11 cellular contexts compared by ENCODE assay signal in the genomic region with DNA sequence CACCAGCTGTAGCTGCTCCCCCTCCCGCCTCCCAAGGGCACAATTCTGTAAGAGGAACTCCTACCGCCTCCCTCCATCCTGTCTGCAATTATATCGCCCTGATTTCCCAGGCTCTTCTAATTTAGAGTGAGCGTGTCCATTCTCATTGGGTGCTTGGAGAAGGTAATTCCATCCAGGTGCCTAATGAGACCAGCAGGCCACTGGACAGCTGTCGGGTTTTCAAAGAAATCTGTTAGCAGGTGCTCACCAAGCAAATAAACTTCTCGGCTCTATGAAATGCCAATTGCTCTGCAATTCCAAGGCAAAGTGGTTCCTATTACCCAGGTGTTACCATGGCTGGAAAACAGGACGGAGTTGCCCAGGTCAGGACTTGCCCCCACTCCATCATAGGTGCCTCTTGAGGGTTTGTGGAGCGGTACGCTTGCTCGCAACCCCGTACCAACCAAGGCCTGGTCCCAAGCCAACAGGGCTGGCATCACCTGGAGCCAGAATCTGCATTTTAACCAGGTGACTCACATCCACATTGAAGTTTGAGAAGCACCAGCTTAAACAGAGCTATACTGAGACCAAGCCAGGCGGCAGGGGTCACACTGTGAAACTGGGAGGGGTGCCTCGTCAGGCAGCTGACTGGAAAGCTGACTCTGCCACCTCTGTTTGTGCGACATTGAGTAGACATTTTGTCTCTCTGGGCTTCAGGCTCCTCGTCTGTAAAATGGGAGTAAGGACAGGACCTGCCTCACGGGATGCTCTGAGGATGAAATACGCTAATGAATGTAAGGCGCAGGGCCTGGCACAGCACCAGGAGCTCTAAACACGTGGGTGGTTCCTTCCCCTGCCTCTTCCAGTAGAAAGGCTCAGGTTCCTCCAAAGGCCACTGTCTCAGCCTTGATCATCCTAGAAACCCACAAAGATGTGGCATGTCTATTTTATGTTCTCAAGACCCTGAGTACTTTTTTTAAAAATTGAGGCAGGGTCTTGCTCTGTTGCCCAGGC. TPM values are rescaled to one million over a fixed set of nuclear protein-coding genes. Genes with fewer than 3 reads are reported as not detected.
DNase-seq lines count a peak whose midpoint lies in the region; ATAC-seq and TF ChIP-seq lines count a peak whose summit lies in the region.
"Had no signal": no experiment of that assay in that cellular context is flagged by ENCODE, and none has a peak within 500 bp of the region (broad histone marks: within the 10 kb centered on the region; RNA-seq: fewer than 3 reads in every experiment).

No MANE protein-coding gene starts in this region.

- peak overlapping the region; percentile 1 for H3K27ac ChIP-seq in CD4-positive, alpha-beta T cell (ENCODE audit: low read depth, low read length)
- H3K27ac ChIP-seq in ascending aorta, result no peak overlapping the region
- H3K27ac ChIP-seq: right lobe of liver, suprapubic skin had no signal

- H3K4me3 ChIP-seq in fibroblast of mammary gland (ENCODE audit: control insufficient read depth, low read depth, low read length), result no peak overlapping the region
- no peak overlapping the region for H3K4me3 ChIP-seq in ascending aorta
- H3K4me3 ChIP-seq: right lobe of liver, suprapubic skin had no signal

- H3K27ac Mint-ChIP-seq in CD4-positive, alpha-beta T cell, result peak overlapping the region; percentile 56
- H3K27ac Mint-ChIP-seq in stimulated activated naive CD8-positive, alpha-beta T cell treated with anti-CD3 and anti-CD28 coated beads, Interleukin-15, amount 100 ng/mL, for 72 hours, result peak overlapping the region in 1 of 2 donors; percentile 77

- no peak overlapping the region for H3K4me3 Mint-ChIP-seq in CD4-positive, alpha-beta T cell
- no peak overlapping the region for H3K4me3 Mint-ChIP-seq in stimulated activated naive CD8-positive, alpha-beta T cell treated with anti-CD3 and anti-CD28 coated beads, Interleukin-15, amount 100 ng/mL, for 72 hours

- H3K36me3 ChIP-seq in ascending aorta, result no peaks in the 10 kb centered on the region
- H3K36me3 ChIP-seq: right lobe of liver, suprapubic skin had no signal

- no peak for ATAC-seq in CD4-positive, alpha-beta T cell (ENCODE audit: poor library complexity)
- no peak for ATAC-seq in stimulated activated naive CD8-positive, alpha-beta T cell treated with anti-CD3 and anti-CD28 coated beads, Interleukin-15, amount 100 ng/mL, for 72 hours

- no peaks in the 10 kb centered on the region for H3K4me1 ChIP-seq in ascending aorta
- H3K4me1 ChIP-seq: right lobe of liver, suprapubic skin had no signal

- no peaks in the 10 kb centered on the region for H3K9me3 ChIP-seq in CD4-positive, alpha-beta T cell (ENCODE audit: control insufficient read depth, low read length)
- H3K9me3 ChIP-seq in ascending aorta, result no peaks in the 10 kb centered on the region
- H3K9me3 ChIP-seq: right lobe of liver, suprapubic skin had no signal

- no peaks in the 10 kb centered on the region for H3K27me3 ChIP-seq in CD4-positive, alpha-beta T cell (ENCODE audit: control insufficient read depth, insufficient read depth, low read length)
- H3K27me3 ChIP-seq in ascending aorta, result no peaks in the 10 kb centered on the region
- H3K27me3 ChIP-seq: right lobe of liver, suprapubic skin had no signal

- H3K27me3 Mint-ChIP-seq in CD4-positive, alpha-beta T cell, result no peaks in the 10 kb centered on the region
- no peaks in the 10 kb centered on the region for H3K27me3 Mint-ChIP-seq in stimulated activated naive CD8-positive, alpha-beta T cell treated with anti-CD3 and anti-CD28 coated beads, Interleukin-15, amount 100 ng/mL, for 72 hours

- no peak for TF ChIP-seq CTCF in CD4-positive, alpha-beta T cell (IDR thresholded peaks at IDR 0.05)
- TF ChIP-seq CTCF in fibroblast of mammary gland (conservative IDR thresholded peaks at IDR 0.05; ENCODE audit: control insufficient read depth, insufficient read depth, low read depth, low read length), result no peak
- no peak for TF ChIP-seq CTCF in ascending aorta (IDR thresholded peaks at IDR 0.05)

- CTCF ChIA-PET in CD4-positive, alpha-beta T cell (lab: Charles Lee), result interaction anchor here (1.2 to 3.0 kb wide), 2 partner anchors 9 to 101 kb away, joined by 3 to 12 read pairs; no protein-coding TSS in a partner anchor

- no peak for DNase-seq in CD4-positive, alpha-beta T cell
- DNase-seq in NCI-H1105 (lab: John Stamatoyannopoulos, UW), result peak; percentile 97
- DNase-seq in NCI-H524 (lab: John Stamatoyannopoulos, UW), result peak; percentile 97 to 98
- peak; percentile 66 for DNase-seq in fibroblast of mammary gland (ENCODE audit: low read depth)
- no peak for DNase-seq in stimulated activated naive CD8-positive, alpha-beta T cell treated with anti-CD3 and anti-CD28 coated beads, Interleukin-15, amount 100 ng/mL, for 72 hours
- DNase-seq in activated gamma-delta T cell (lab: John Stamatoyannopoulos, UW), result no peak
- DNase-seq in HuH-7 (ENCODE audit: low spot score), result no peak
- no peak for DNase-seq in ascending aorta (ENCODE audit: low spot score in 2 of 2)
- DNase-seq: GDM1, right lobe of liver had no signal

- H3K9me3 Mint-ChIP-seq in CD4-positive, alpha-beta T cell, result no peaks in the 10 kb centered on the region
- H3K9me3 Mint-ChIP-seq in stimulated activated naive CD8-positive, alpha-beta T cell treated with anti-CD3 and anti-CD28 coated beads, Interleukin-15, amount 100 ng/mL, for 72 hours, result no peaks in the 10 kb centered on the region

- intact Hi-C loops in CD4-positive, alpha-beta T cell (cut with DNase I, micrococcal nuclease), result no loop called here
- intact Hi-C loops in ascending aorta (cut with DNase I), result no loop called here

- H3K36me3 Mint-ChIP-seq in CD4-positive, alpha-beta T cell (ENCODE audit: low read depth), result no peaks in the 10 kb centered on the region

- H3K4me1 Mint-ChIP-seq in CD4-positive, alpha-beta T cell (ENCODE audit: low read depth), result peaks cover 43% of the 10 kb centered on the region
- H3K4me1 Mint-ChIP-seq in stimulated activated naive CD8-positive, alpha-beta T cell treated with anti-CD3 and anti-CD28 coated beads, Interleukin-15, amount 100 ng/mL, for 72 hours, result peaks cover 95% of the 10 kb centered on the region

- POLR2A ChIA-PET in CD4-positive, alpha-beta T cell (lab: Charles Lee), result interaction anchor here (1.4 kb wide), 1 partner anchor 128 kb away, joined by 3 read pairs; no protein-coding TSS in a partner anchor

RNA-seq across cellular contexts. Expression of a gene that starts 16.6 kb away (rescaled TPM):
- 1 to 10 TPM; 1.9 to 3.7 TPM for total RNA-seq in CD4-positive, alpha-beta T cell
- 5.4 TPM for total RNA-seq in ascending aorta

Comparison
In these comparisons a context has a peak if more than half of its experiments do, and no peak if none do; other contexts are left out.
1. DNase-seq: peak in NCI-H1105 (single experiment), NCI-H524 (2 of 2) and fibroblast of mammary gland (single experiment); none in CD4-positive, alpha-beta T cell (0 of 10), stimulated activated naive CD8-positive, alpha-beta T cell treated with anti-CD3 and anti-CD28 coated beads, Interleukin-15, amount 100 ng/mL, for 72 hours (0 of 2), activated gamma-delta T cell (single experiment), HuH-7 (single experiment) and ascending aorta (0 of 2).